ENCODE assay signal across 17 cellular contexts in genomic region chr2:45952591-45952990, GRCh38.
"Had no signal": no experiment of that assay in that cellular context is flagged by ENCODE, and none has a peak within 500 bp of the region (broad histone marks: within the 10 kb centered on the region; RNA-seq: fewer than 3 reads in every experiment).

No MANE protein-coding gene starts in this region.

- DNase-seq: dermis blood vessel endothelial cell; dorsolateral prefrontal cortex; effector CD4-positive, alpha-beta T cell; effector memory CD4-positive, alpha-beta T cell; foreskin keratinocyte; heart left ventricle; hypothalamus; immature natural killer cell; left cardiac atrium; left lung; left ventricle myocardium superior; lower lobe of right lung; mesenchymal stem cell; mucosa of descending colon; naive B cell had no signal

- H3K4me3 Mint-ChIP-seq: immature natural killer cell, mesothelial cell of epicardium, naive B cell had no signal

- H3K27me3 Mint-ChIP-seq: naive B cell had no signal

- H3K27ac Mint-ChIP-seq: immature natural killer cell, mesothelial cell of epicardium, naive B cell had no signal

- H3K9me3 Mint-ChIP-seq: immature natural killer cell, mesothelial cell of epicardium, naive B cell had no signal

- ATAC-seq: foreskin keratinocyte, gastroesophageal sphincter, heart left ventricle, left cardiac atrium, left lung, left ventricle myocardium superior, lower lobe of right lung, mucosa of descending colon had no signal

- H3K4me1 Mint-ChIP-seq: mesothelial cell of epicardium had no signal

- H3K36me3 Mint-ChIP-seq: immature natural killer cell, mesothelial cell of epicardium, naive B cell had no signal
